Comparison of ENCODE assay signal across 8 cellular contexts in the genomic region with DNA sequence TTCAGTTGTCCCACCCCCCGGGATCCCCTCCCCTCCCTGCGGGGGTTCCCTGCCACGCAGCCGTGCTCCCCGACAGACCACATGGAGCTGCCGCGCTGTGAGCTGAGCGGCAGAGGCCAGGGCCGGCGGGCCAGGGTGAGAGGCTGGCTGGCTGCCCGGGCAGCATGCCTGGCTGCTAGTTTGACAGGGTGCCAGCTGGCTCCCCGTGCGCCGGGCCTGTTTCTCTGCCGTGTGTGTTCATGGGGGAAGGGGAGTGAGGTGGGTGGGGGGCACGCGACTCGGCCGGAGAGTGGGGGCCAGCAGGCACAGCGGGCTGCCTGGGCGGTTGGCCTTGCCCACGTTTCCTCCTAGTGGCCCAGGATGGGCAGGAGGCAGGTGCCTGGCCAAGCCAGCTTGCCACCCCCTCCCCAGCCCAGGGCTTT. TPM values are rescaled to one million over a fixed set of nuclear protein-coding genes. Genes with fewer than 3 reads are reported as not detected.
A peak's percentile ranks its signal among the peaks of the same experiment; 100 is the strongest.
DNase-seq lines count a peak whose midpoint lies in the region; ATAC-seq lines count a peak whose summit lies in the region.

No MANE protein-coding gene starts in this region.

- peak; percentile 92 for DNase-seq in Daoy (ENCODE audit: low read depth)
- DNase-seq in NCI-H2171 treated with DMSO at 0.1 percent for 48 hours (lab: John Stamatoyannopoulos, UW), result peak; percentile 87
- DNase-seq in cerebellum (ENCODE audit: low spot score), result peak; percentile 91
- peak; percentile 89 for DNase-seq in mucosa of gallbladder (ENCODE audit: low spot score)
- no peak for DNase-seq in RKO (ENCODE audit: low spot score)

- ATAC-seq in GM21381 (IDR thresholded peaks at IDR 0.05; ENCODE audit: unreplicated experiment) (no peak), GM18858 (IDR thresholded peaks at IDR 0.05; ENCODE audit: unreplicated experiment) (no peak), HG03469 (IDR thresholded peaks at IDR 0.05; ENCODE audit: unreplicated experiment) (no peak)

RNA-seq across cellular contexts. Expression of gene BAHCC1, which starts 34.1 kb away (rescaled TPM):
- total RNA-seq in Daoy (2014; rRNA removed; shearing (Covaris generic)), result 6.8 and 11.0 TPM in 2 replicates
- total RNA-seq in cerebellum (20.5 TPM), mucosa of gallbladder (77.4 TPM)
